ENCODE assay signal across 35 cellular contexts in genomic region chr4:63558709-63559108, GRCh38.
"Had no signal": no experiment of that assay in that cellular context is flagged by ENCODE, and none has a peak within 500 bp of the region (broad histone marks: within the 10 kb centered on the region; RNA-seq: fewer than 3 reads in every experiment).

No MANE protein-coding gene starts in this region.

- H3K27me3 ChIP-seq: MG63 had no signal

- H3K4me3 ChIP-seq: MG63 had no signal

- H3K36me3 ChIP-seq: MG63 had no signal

- H3K9me3 ChIP-seq: MG63 had no signal

- DNase-seq: Karpas-422, Kasumi-1, MG63, MM.1S, MV-4-11, NCI-H1048, NCI-H1092, NCI-H1092 treated with DMSO at 0.1 percent for 48 hours, NCI-H1105, NCI-H1105 treated with DMSO at 0.1 percent for 48 hours, NCI-H1417, NCI-H1417 treated with DMSO at 0.1 percent for 48 hours, NCI-H1436, NCI-H1436 treated with DMSO at 0.1 percent for 48 hours, NCI-H146, NCI-H1694, NCI-H1694 treated with DMSO at 0.1 percent for 48 hours, NCI-H187, NCI-H187 treated with DMSO at 0.1 percent for 48 hours, NCI-H1930, NCI-H2029, NCI-H2029 treated with DMSO at 0.1 percent for 48 hours, NCI-H2081, NCI-H2081 treated with DMSO at 0.1 percent for 48 hours, NCI-H2107, NCI-H2171, NCI-H2171 treated with DMSO at 0.1 percent for 48 hours, NCI-H2227 treated with DMSO at 0.1 percent for 48 hours, NCI-H226, NCI-H345, NCI-H446, NCI-H446 treated with DMSO at 0.1 percent for 48 hours, NCI-H510A, NCI-H510A treated with DMSO at 0.1 percent for 48 hours, NCI-H524 had no signal
